23 cellular contexts compared by ENCODE assay signal in genomic region chr11:90254065-90254464, GRCh38.
"Had no signal": no experiment of that assay in that cellular context is flagged by ENCODE, and none has a peak within 500 bp of the region (broad histone marks: within the 10 kb centered on the region; RNA-seq: fewer than 3 reads in every experiment).

No MANE protein-coding gene starts in this region.

- H3K27ac ChIP-seq: coronary artery, dorsolateral prefrontal cortex, esophagus muscularis mucosa, foreskin keratinocyte, gastroesophageal sphincter, heart left ventricle, hepatocyte, left lung, lower lobe of right lung had no signal

- H2AFZ ChIP-seq: hepatocyte had no signal

- H3K4me3 Mint-ChIP-seq: mesothelial cell of epicardium; naive B cell; naive thymus-derived CD8-positive, alpha-beta T cell had no signal

- H3K4me3 ChIP-seq: coronary artery, dorsolateral prefrontal cortex, esophagus muscularis mucosa, gastroesophageal sphincter, heart left ventricle, hepatocyte, left lung, lower lobe of right lung, mucosa of descending colon had no signal

- FAIRE-seq: endothelial cell of umbilical vein, islet of Langerhans, keratinocyte had no signal

- H3K36me3 ChIP-seq: esophagus muscularis mucosa, gastroesophageal sphincter, heart left ventricle, left lung, lower lobe of right lung had no signal

- H3K79me2 ChIP-seq: hepatocyte had no signal

- H3K4me1 ChIP-seq: esophagus muscularis mucosa, foreskin keratinocyte, gastroesophageal sphincter, heart left ventricle, left lung, lower lobe of right lung had no signal

- H3K27me3 ChIP-seq: dorsolateral prefrontal cortex, esophagus muscularis mucosa, foreskin keratinocyte, gastroesophageal sphincter, heart left ventricle, hepatocyte, left lung had no signal

- H3K27ac Mint-ChIP-seq: mesothelial cell of epicardium; naive thymus-derived CD8-positive, alpha-beta T cell had no signal

- H3K9me3 ChIP-seq: esophagus muscularis mucosa, gastroesophageal sphincter, left lung, lower lobe of right lung, mucosa of descending colon had no signal

- H3K36me3 Mint-ChIP-seq: naive B cell; naive thymus-derived CD8-positive, alpha-beta T cell had no signal

- ATAC-seq: foreskin keratinocyte; gastroesophageal sphincter; heart left ventricle; left cardiac atrium; left lung; left ventricle myocardium superior; lower lobe of right lung; mucosa of descending colon; naive thymus-derived CD8-positive, alpha-beta T cell had no signal

- H3K4me2 ChIP-seq: hepatocyte had no signal

- DNase-seq: dermis blood vessel endothelial cell; dorsolateral prefrontal cortex; effector CD4-positive, alpha-beta T cell; effector memory CD4-positive, alpha-beta T cell; foreskin keratinocyte; heart left ventricle; hypothalamus; left cardiac atrium; left lung; left ventricle myocardium superior; lower lobe of right lung; mesenchymal stem cell; mucosa of descending colon; naive B cell; naive thymus-derived CD8-positive, alpha-beta T cell had no signal
